In genomic region chrX:109658391-109658790, GRCh38 we compare ENCODE assay signal across 23 cellular contexts.
"Had no signal": no experiment of that assay in that cellular context is flagged by ENCODE, and none has a peak within 500 bp of the region (broad histone marks: within the 10 kb centered on the region; RNA-seq: fewer than 3 reads in every experiment).

No MANE protein-coding gene starts in this region.

- H3K4me3 ChIP-seq: SJCRH30 had no signal

- ATAC-seq: SK-N-SH treated with all-trans-retinoic acid at 6 μM for 48 hours had no signal

- H3K4me1 ChIP-seq: SJCRH30 had no signal

- H3K27ac ChIP-seq: HL-60, SJCRH30 had no signal

- H3K27me3 ChIP-seq: SJCRH30 had no signal

- FAIRE-seq: HTR-8/SVneo, RCC 7860 had no signal

- H3K9me3 ChIP-seq: SJCRH30 had no signal

- DNase-seq: IMR-90, Karpas-422, KG1, MM.1S, NCI-H1092 treated with DMSO at 0.1 percent for 48 hours, NCI-H1436, NCI-H187, NCI-H2029, NCI-H2081 treated with DMSO at 0.1 percent for 48 hours, NCI-H2171, NCI-H226, NCI-H446, NCI-H510A, NCI-H524 treated with DMSO at 0.1 percent for 48 hours, NCI-H69, NCI-H774, RPMI8226, SHP77, SJCRH30 had no signal

- H3K36me3 ChIP-seq: SJCRH30 had no signal
